In the genomic region with DNA sequence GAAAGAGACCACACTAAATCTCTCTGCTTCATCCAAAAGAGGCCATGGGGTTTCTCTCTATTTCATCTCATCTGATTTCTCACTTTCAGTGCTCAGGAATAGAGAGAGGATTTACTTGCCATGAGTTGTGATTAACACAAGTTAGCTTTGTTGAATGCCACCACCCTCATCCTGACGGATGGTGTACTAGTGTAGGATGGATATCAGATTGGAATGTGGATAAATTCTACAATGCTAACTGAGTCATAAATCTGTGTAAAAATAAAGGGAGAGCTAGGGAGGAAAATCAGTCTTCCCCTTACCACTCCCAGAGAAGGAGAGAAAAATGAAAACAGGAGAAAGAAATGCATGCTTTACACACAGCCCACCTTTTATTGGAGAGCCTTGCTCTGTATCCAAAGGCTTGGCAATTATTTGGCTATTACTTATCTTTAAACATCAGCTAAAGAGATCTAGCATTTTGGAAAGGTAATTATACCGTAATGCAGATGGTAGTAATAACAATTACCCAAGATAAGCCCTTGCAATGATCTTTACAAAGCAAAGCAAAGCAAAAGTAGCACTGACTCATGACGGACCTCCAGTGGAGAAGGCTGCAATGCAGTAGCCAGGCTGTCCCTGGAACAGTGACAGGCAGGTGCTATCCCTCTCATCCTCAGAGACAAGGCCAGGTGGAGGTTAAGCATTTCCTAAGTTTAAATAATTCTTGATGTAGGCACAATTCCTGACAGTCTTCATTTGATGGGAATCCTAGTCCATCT, we compare ENCODE assay signal across 22 cellular contexts.
DNase-seq lines count a peak whose midpoint lies in the region; ATAC-seq, FAIRE-seq and TF ChIP-seq lines count a peak whose summit lies in the region.
"Had no signal": no experiment of that assay in that cellular context is flagged by ENCODE, and none has a peak within 500 bp of the region (broad histone marks: within the 10 kb centered on the region; RNA-seq: fewer than 3 reads in every experiment).

No MANE protein-coding gene starts in this region.

- no peaks in the 10 kb centered on the region for H3K36me3 ChIP-seq in small intestine (ENCODE audit: control insufficient read depth in 2 of 2, insufficient read depth in 2 of 2, low read length in 2 of 2)
- H3K36me3 ChIP-seq: BLaER1 treated with 17β-estradiol and CSF1 and Interleukin-3, amounts not matched to agents 10 nM and 100 nM; thyroid gland had no signal

- no peaks in the 10 kb centered on the region for H3K4me1 Mint-ChIP-seq in T-helper 17 cell
- H3K4me1 Mint-ChIP-seq: activated naive CD8-positive, alpha-beta T cell treated with anti-CD3 and anti-CD28 coated beads, Interleukin-2, amount 50 U/mL, for 24 hours; stimulated activated naive B cell treated with anti-CD40 and anti-IgM and Interleukin-4, amounts not matched to agents 10 μg/mL and 1 μg/mL and 100 μg/mL, for 72 hours had no signal

- no peak for ATAC-seq in GM18868 (IDR thresholded peaks at IDR 0.05; ENCODE audit: unreplicated experiment)
- no peak for ATAC-seq in T-helper 17 cell
- ATAC-seq: activated naive CD8-positive, alpha-beta T cell treated with anti-CD3 and anti-CD28 coated beads, Interleukin-2, amount 50 U/mL, for 24 hours; effector memory CD8-positive, alpha-beta T cell; naive thymus-derived CD8-positive, alpha-beta T cell; stimulated activated naive B cell treated with anti-CD40 and anti-IgM and Interleukin-4, amounts not matched to agents 10 μg/mL and 1 μg/mL and 100 μg/mL, for 72 hours had no signal

- no peak overlapping the region for H3K27ac Mint-ChIP-seq in T-helper 17 cell
- H3K27ac Mint-ChIP-seq: activated naive CD8-positive, alpha-beta T cell treated with anti-CD3 and anti-CD28 coated beads, Interleukin-2, amount 50 U/mL, for 24 hours; activated T-helper 1 cell treated with anti-CD3 and anti-CD28 coated beads, Interleukin-12 subunit alpha, Interleukin-12 subunit beta, Interleukin-2, Interleukin-4 antibody, amounts not matched to agents 30 ng/mL and 10 ng/mL and 1 ng/mL, durations not matched to agents 14 hours and 24 hours and 36 hours; effector memory CD8-positive, alpha-beta T cell; naive thymus-derived CD8-positive, alpha-beta T cell; progenitor cell of endocrine pancreas; stimulated activated naive B cell treated with anti-CD40 and anti-IgM and Interleukin-4, amounts not matched to agents 10 μg/mL and 1 μg/mL and 100 μg/mL, for 72 hours had no signal

- TF ChIP-seq CTCF in cardiac fibroblast (IDR thresholded peaks at IDR 0.05; ENCODE audit: low read depth, low read length): peak; percentile 27

- DNase-seq in NCI-H1105 treated with DMSO at 0.1 percent for 48 hours (lab: John Stamatoyannopoulos, UW) (peak; percentile 18), cardiac fibroblast (ENCODE audit: low read depth in 2 of 2) (no peak), iris pigment epithelial cell (ENCODE audit: low read depth) (peak; percentile 4), small intestine (peak; percentile 20), NCI-H774 (lab: John Stamatoyannopoulos, UW) (no peak), T-helper 17 cell (no peak)
- DNase-seq: activated naive CD8-positive, alpha-beta T cell treated with anti-CD3 and anti-CD28 coated beads, Interleukin-2, amount 50 U/mL, for 24 hours; DMS153; effector memory CD8-positive, alpha-beta T cell; HCEC 1CT; Kasumi-1; mammary epithelial cell; naive thymus-derived CD8-positive, alpha-beta T cell; NCI-H1436; NK-92 treated with Interleukin-12 subunit alpha and Interleukin-12 subunit beta, amount 100 ng/mL, for 24 hours; RPMI8226; stimulated activated naive B cell treated with anti-CD40 and anti-IgM and Interleukin-4, amounts not matched to agents 10 μg/mL and 1 μg/mL and 100 μg/mL, for 72 hours had no signal

- no peaks in the 10 kb centered on the region for H3K36me3 Mint-ChIP-seq in T-helper 17 cell (ENCODE audit: low read depth)
- H3K36me3 Mint-ChIP-seq: naive thymus-derived CD8-positive, alpha-beta T cell; stimulated activated naive B cell treated with anti-CD40 and anti-IgM and Interleukin-4, amounts not matched to agents 10 μg/mL and 1 μg/mL and 100 μg/mL, for 72 hours had no signal

- H3K9me3 ChIP-seq in small intestine (ENCODE audit: control insufficient read depth, low read depth): no peaks in the 10 kb centered on the region
- no peaks in the 10 kb centered on the region for H3K9me3 ChIP-seq in T-helper 17 cell (ENCODE audit: control insufficient read depth, low read length, poor library complexity, severe bottlenecking)
- H3K9me3 ChIP-seq: thyroid gland had no signal

- H3K27me3 Mint-ChIP-seq in T-helper 17 cell: no peaks in the 10 kb centered on the region
- H3K27me3 Mint-ChIP-seq: activated naive CD8-positive, alpha-beta T cell treated with anti-CD3 and anti-CD28 coated beads, Interleukin-2, amount 50 U/mL, for 24 hours; effector memory CD8-positive, alpha-beta T cell; stimulated activated naive B cell treated with anti-CD40 and anti-IgM and Interleukin-4, amounts not matched to agents 10 μg/mL and 1 μg/mL and 100 μg/mL, for 72 hours had no signal

- no peak overlapping the region for H3K4me3 Mint-ChIP-seq in T-helper 17 cell
- H3K4me3 Mint-ChIP-seq: activated naive CD8-positive, alpha-beta T cell treated with anti-CD3 and anti-CD28 coated beads, Interleukin-2, amount 50 U/mL, for 24 hours; activated T-helper 1 cell treated with anti-CD3 and anti-CD28 coated beads, Interleukin-12 subunit alpha, Interleukin-12 subunit beta, Interleukin-2, Interleukin-4 antibody, amounts not matched to agents 30 ng/mL and 10 ng/mL and 1 ng/mL, durations not matched to agents 14 hours and 24 hours and 36 hours; effector memory CD8-positive, alpha-beta T cell; naive thymus-derived CD8-positive, alpha-beta T cell; stimulated activated naive B cell treated with anti-CD40 and anti-IgM and Interleukin-4, amounts not matched to agents 10 μg/mL and 1 μg/mL and 100 μg/mL, for 72 hours had no signal

- H3K27me3 ChIP-seq in small intestine (ENCODE audit: control insufficient read depth in 2 of 2, insufficient read depth in 2 of 2, low read length in 2 of 2): no peaks in the 10 kb centered on the region
- H3K27me3 ChIP-seq: BLaER1 treated with 17β-estradiol and CSF1 and Interleukin-3, amounts not matched to agents 10 nM and 100 nM; thyroid gland had no signal

- H3K4me3 ChIP-seq in cardiac fibroblast (replicated peaks in 1 of 2; ENCODE audit: low read depth in 2 of 2, low read length in 2 of 2) (no peak overlapping the region), small intestine (ENCODE audit: low read depth in 1 of 2, low read length in 2 of 2) (no peak overlapping the region)
- H3K4me3 ChIP-seq: BLaER1 treated with 17β-estradiol and CSF1 and Interleukin-3, amounts not matched to agents 10 nM and 100 nM; thyroid gland had no signal

- no peak overlapping the region for H3K27ac ChIP-seq in small intestine (ENCODE audit: low read depth in 1 of 2, low read length in 1 of 2)
- H3K27ac ChIP-seq: BLaER1 treated with 17β-estradiol and CSF1 and Interleukin-3, amounts not matched to agents 10 nM and 100 nM; thyroid gland had no signal

- FAIRE-seq in small intestine (lab: Jason Lieb, UNC): no peak

- no peaks in the 10 kb centered on the region for H3K4me1 ChIP-seq in small intestine (ENCODE audit: control insufficient read depth in 2 of 2, insufficient read depth in 1 of 2, low read depth in 1 of 2, low read length in 1 of 2)
- H3K4me1 ChIP-seq: BLaER1 treated with 17β-estradiol and CSF1 and Interleukin-3, amounts not matched to agents 10 nM and 100 nM; thyroid gland had no signal

- WGBS in small intestine, 3 donors: 31 to 62% (median 52%) methylated on average over 3 of the region's 3 CpGs

Comparison
In these comparisons a context has a peak if more than half of its experiments do, and no peak if none do; other contexts are left out.
1. DNase-seq: peak in NCI-H1105 treated with DMSO at 0.1 percent for 48 hours (single experiment), iris pigment epithelial cell (single experiment) and small intestine (single experiment); none in cardiac fibroblast (0 of 2), NCI-H774 (single experiment) and T-helper 17 cell (0 of 3).